In the genomic region with DNA sequence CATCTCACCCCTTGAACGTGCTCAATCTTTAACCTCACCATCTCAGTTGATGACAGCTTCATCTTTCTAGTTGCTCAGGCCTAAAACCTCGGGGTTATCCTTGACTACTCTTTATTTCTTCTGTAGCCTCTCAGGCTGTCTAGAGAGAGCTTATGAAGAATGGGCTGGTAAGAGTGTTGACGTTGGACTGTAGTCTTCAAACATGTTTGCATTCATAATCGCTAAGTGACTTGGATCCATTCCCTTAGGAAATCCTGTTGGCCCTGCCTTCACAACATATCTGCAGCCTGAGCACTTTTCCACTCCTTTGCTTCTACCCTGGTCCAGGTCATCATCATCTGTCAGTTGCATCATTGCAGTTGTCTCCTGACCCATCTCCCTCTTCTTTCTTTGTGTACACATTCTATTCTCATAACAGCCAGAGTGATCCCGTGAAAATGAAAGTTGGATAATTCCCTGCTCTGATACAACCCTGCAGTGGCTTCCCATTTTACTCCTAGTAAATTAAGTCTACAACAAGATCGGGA, we compare ENCODE assay signal across 17 cellular contexts. TPM values are rescaled to one million over a fixed set of nuclear protein-coding genes. Genes with fewer than 3 reads are reported as not detected.
A peak's percentile ranks its signal among the peaks of the same experiment; 100 is the strongest.
DNase-seq lines count a peak whose midpoint lies in the region; ATAC-seq and TF ChIP-seq lines count a peak whose summit lies in the region.
"Had no signal": no experiment of that assay in that cellular context is flagged by ENCODE, and none has a peak within 500 bp of the region (broad histone marks: within the 10 kb centered on the region; RNA-seq: fewer than 3 reads in every experiment).

No MANE protein-coding gene starts in this region.

- peak overlapping the region; percentile 12; the same call in 1 of the 2 replicates for H3K27ac ChIP-seq in 22Rv1
- H3K27ac ChIP-seq in H9 (ENCODE audit: insufficient read length, low read depth, low read length), result no peak overlapping the region
- H3K27ac ChIP-seq: SK-N-MC had no signal

- H4K8ac ChIP-seq in H9 (replicated peaks; ENCODE audit: insufficient read length, low read depth, low read length), result no peak overlapping the region

- H3K79me1 ChIP-seq in H9 (ENCODE audit: insufficient read depth, low read depth, low read length, poor library complexity, severe bottlenecking), result peaks cover 6% of the 10 kb centered on the region

- intact Hi-C loops in activated T-helper 1 cell treated with anti-CD3 and anti-CD28 coated beads, Interleukin-12 subunit alpha, Interleukin-12 subunit beta, Interleukin-2, Interleukin-4 antibody, amounts not matched to agents 30 ng/mL and 10 ng/mL and 1 ng/mL, durations not matched to agents 14 hours and 24 hours and 36 hours (cut with micrococcal nuclease), result loop anchor here (1.0 kb wide), 1 partner anchor 9 kb away; no protein-coding TSS in a partner anchor

- no peak overlapping the region for H3T11ph ChIP-seq in H9 (ENCODE audit: low read length)

- H3K9me3 ChIP-seq in H9 (ENCODE audit: control insufficient read depth, low read depth, low read length), result no peaks in the 10 kb centered on the region

- no CpG with 5 or more reads among the region's 6 CpGs for WGBS in H9 (ENCODE audit: extremely low coverage, insufficient read length, low lambda C conversion rate)

- no peak overlapping the region for H2BK15ac ChIP-seq in H9 (ENCODE audit: low read depth, low read length)

- H2AK5ac ChIP-seq in H9 (ENCODE audit: insufficient read length, low read length), result no peak overlapping the region

- H3K4me2 ChIP-seq in H9 (ENCODE audit: insufficient read depth, insufficient read length, low read length), result no peak overlapping the region

- no peak overlapping the region for H2BK5ac ChIP-seq in H9 (ENCODE audit: insufficient read length, low read length)

- 0 out of 5 replicates have a peak overlapping the region, but pooled peaks of 1 of the 2 experiments have one; percentile 1 for H3K4me3 Mint-ChIP-seq in H9
- no peak overlapping the region for H3K4me3 Mint-ChIP-seq in activated T-helper 17 cell treated with anti-CD3 and anti-CD28 coated beads, Interleukin-2, amount 50 U/mL, for 72 hours
- no peak overlapping the region for H3K4me3 Mint-ChIP-seq in activated T-helper 1 cell treated with anti-CD3 and anti-CD28 coated beads, Interleukin-12 subunit alpha, Interleukin-12 subunit beta, Interleukin-2, Interleukin-4 antibody, amounts not matched to agents 30 ng/mL and 10 ng/mL and 1 ng/mL, durations not matched to agents 14 hours and 24 hours and 36 hours
- H3K4me3 Mint-ChIP-seq: CD8-positive, alpha-beta T cell had no signal

- H2BK120ac ChIP-seq in H9 (ENCODE audit: low read depth, low read length, poor library complexity, severe bottlenecking), result no peak overlapping the region

- H3K4ac ChIP-seq in H9 (ENCODE audit: low read depth, low read length), result no peak overlapping the region

- H3K27me3 Mint-ChIP-seq in H9 (ENCODE audit: low read depth), result no peaks in the 10 kb centered on the region
- no peaks in the 10 kb centered on the region for H3K27me3 Mint-ChIP-seq in activated T-helper 17 cell treated with anti-CD3 and anti-CD28 coated beads, Interleukin-2, amount 50 U/mL, for 72 hours
- H3K27me3 Mint-ChIP-seq in activated T-helper 1 cell treated with anti-CD3 and anti-CD28 coated beads, Interleukin-12 subunit alpha, Interleukin-12 subunit beta, Interleukin-2, Interleukin-4 antibody, amounts not matched to agents 30 ng/mL and 10 ng/mL and 1 ng/mL, durations not matched to agents 14 hours and 24 hours and 36 hours (ENCODE audit: insufficient read depth), result no peaks in the 10 kb centered on the region

- H2AFZ ChIP-seq in H9 (ENCODE audit: low read length), result no peak overlapping the region

- H2BK20ac ChIP-seq in H9 (ENCODE audit: low read depth, low read length, poor library complexity, severe bottlenecking), result no peak overlapping the region

- H3K9ac ChIP-seq in H9 (ENCODE audit: extremely low read depth, insufficient read length, low read length), result no peak overlapping the region

- no peak overlapping the region for H3K23ac ChIP-seq in H9 (ENCODE audit: insufficient read length, low read depth, low read length)

- no peaks in the 10 kb centered on the region for H3K27me3 ChIP-seq in H9 (ENCODE audit: insufficient read depth, low read length)

- no peak for ATAC-seq in activated T-helper 17 cell treated with anti-CD3 and anti-CD28 coated beads, Interleukin-2, amount 50 U/mL, for 72 hours (replicated peaks)
- peak; percentile 39 for ATAC-seq in left lobe of liver
- ATAC-seq in activated CD4-positive, CD25-positive, alpha-beta regulatory T cell treated with anti-CD3 and anti-CD28 coated beads, Interleukin-2, amount 50 U/mL, for 24 hours, result no peak
- ATAC-seq in HG03108 (IDR thresholded peaks at IDR 0.05; ENCODE audit: unreplicated experiment), result no peak
- ATAC-seq: CD8-positive, alpha-beta T cell had no signal

- peaks cover 16% of the 10 kb centered on the region; the same call in 1 of the 2 replicates for H3K4me1 ChIP-seq in H9 (ENCODE audit: insufficient read depth, low read length)

- H3K23me2 ChIP-seq in H9 (ENCODE audit: insufficient read length, low read depth, low read length, poor library complexity, severe bottlenecking), result no peaks in the 10 kb centered on the region

- H4K91ac ChIP-seq in H9 (ENCODE audit: insufficient read length, low read depth, low read length), result no peak overlapping the region

- TF ChIP-seq CTCF in 22Rv1 (IDR thresholded peaks at IDR 0.05), result no peak
- TF ChIP-seq CTCF in H9 (conservative IDR thresholded peaks at IDR 0.05), result no peak

- H3K9me3 Mint-ChIP-seq in H9, result no peaks in the 10 kb centered on the region
- H3K9me3 Mint-ChIP-seq in activated T-helper 17 cell treated with anti-CD3 and anti-CD28 coated beads, Interleukin-2, amount 50 U/mL, for 72 hours, result no peaks in the 10 kb centered on the region
- no peaks in the 10 kb centered on the region for H3K9me3 Mint-ChIP-seq in activated T-helper 1 cell treated with anti-CD3 and anti-CD28 coated beads, Interleukin-12 subunit alpha, Interleukin-12 subunit beta, Interleukin-2, Interleukin-4 antibody, amounts not matched to agents 30 ng/mL and 10 ng/mL and 1 ng/mL, durations not matched to agents 14 hours and 24 hours and 36 hours
- H3K9me3 Mint-ChIP-seq: CD8-positive, alpha-beta T cell had no signal

- no peak overlapping the region for H2BK12ac ChIP-seq in H9 (ENCODE audit: insufficient read length, low read depth, low read length)

- H4K20me1 ChIP-seq in H9 (ENCODE audit: control insufficient read depth, insufficient read depth, insufficient read length), result no peaks in the 10 kb centered on the region

- no peak overlapping the region for H3K14ac ChIP-seq in H9 (ENCODE audit: insufficient read depth, low read length)

- H3K18ac ChIP-seq in H9 (ENCODE audit: insufficient read length, low read depth, low read length), result no peak overlapping the region

- no peak overlapping the region for H4K5ac ChIP-seq in H9 (ENCODE audit: insufficient read length, low read depth, low read length)

- H3K27ac Mint-ChIP-seq in H9, result peak overlapping the region in 2 of 3 experiments; percentile 4 to 6; a peak in 3 of 7 replicates
- H3K27ac Mint-ChIP-seq in activated T-helper 17 cell treated with anti-CD3 and anti-CD28 coated beads, Interleukin-2, amount 50 U/mL, for 72 hours, result peak overlapping the region; percentile 11
- no peak overlapping the region for H3K27ac Mint-ChIP-seq in activated T-helper 1 cell treated with anti-CD3 and anti-CD28 coated beads, Interleukin-12 subunit alpha, Interleukin-12 subunit beta, Interleukin-2, Interleukin-4 antibody, amounts not matched to agents 30 ng/mL and 10 ng/mL and 1 ng/mL, durations not matched to agents 14 hours and 24 hours and 36 hours
- H3K27ac Mint-ChIP-seq: CD8-positive, alpha-beta T cell had no signal

- H3K79me2 ChIP-seq in H9 (ENCODE audit: insufficient read depth, low read length), result peaks cover 75% of the 10 kb centered on the region

- DNase-seq in H9, result no peak
- DNase-seq in left lobe of liver (ENCODE audit: low spot score), result no peak
- no peak for DNase-seq in activated T-helper 1 cell treated with anti-CD3 and anti-CD28 coated beads, Interleukin-12 subunit alpha, Interleukin-12 subunit beta, Interleukin-2, Interleukin-4 antibody, amounts not matched to agents 30 ng/mL and 10 ng/mL and 1 ng/mL, durations not matched to agents 14 hours and 24 hours and 36 hours (ENCODE audit: low spot score)
- DNase-seq in effector CD8-positive, alpha-beta T cell (lab: John Stamatoyannopoulos, UW), result no peak
- DNase-seq: AML-193; CD8-positive, alpha-beta T cell; EL; HCEC 1CT; NCI-H1048; NCI-H2107; NCI-H345; NCI-H69 had no signal

- H3K56ac ChIP-seq in H9 (ENCODE audit: insufficient read length, low read depth, low read length), result no peak overlapping the region

- H3K4me1 Mint-ChIP-seq in H9, result peaks cover 61 to 70% of the 10 kb centered on the region in 2 experiments
- H3K4me1 Mint-ChIP-seq in activated T-helper 17 cell treated with anti-CD3 and anti-CD28 coated beads, Interleukin-2, amount 50 U/mL, for 72 hours, result peaks cover 24% of the 10 kb centered on the region
- peaks cover 48% of the 10 kb centered on the region for H3K4me1 Mint-ChIP-seq in activated T-helper 1 cell treated with anti-CD3 and anti-CD28 coated beads, Interleukin-12 subunit alpha, Interleukin-12 subunit beta, Interleukin-2, Interleukin-4 antibody, amounts not matched to agents 30 ng/mL and 10 ng/mL and 1 ng/mL, durations not matched to agents 14 hours and 24 hours and 36 hours (ENCODE audit: low read depth)

- H3K36me3 Mint-ChIP-seq in H9 (ENCODE audit: insufficient read depth in 1 of 3, low read depth in 3 of 3), result peaks cover 0 to 12% (median 4%) of the 10 kb centered on the region in 3 experiments; a peak in 5 of 7 replicates
- no peaks in the 10 kb centered on the region for H3K36me3 Mint-ChIP-seq in activated T-helper 17 cell treated with anti-CD3 and anti-CD28 coated beads, Interleukin-2, amount 50 U/mL, for 72 hours (ENCODE audit: low read depth)
- peaks cover 18% of the 10 kb centered on the region for H3K36me3 Mint-ChIP-seq in activated T-helper 1 cell treated with anti-CD3 and anti-CD28 coated beads, Interleukin-12 subunit alpha, Interleukin-12 subunit beta, Interleukin-2, Interleukin-4 antibody, amounts not matched to agents 30 ng/mL and 10 ng/mL and 1 ng/mL, durations not matched to agents 14 hours and 24 hours and 36 hours (ENCODE audit: low read depth)
- H3K36me3 Mint-ChIP-seq: CD8-positive, alpha-beta T cell had no signal

RNA-seq across cellular contexts. Expression of gene UCK2, which starts 10.5 kb away (rescaled TPM):
- total RNA-seq in H9 (2021), result 74.8 and 77.9 TPM in 2 replicates
- total RNA-seq in activated T-helper 17 cell treated with anti-CD3 and anti-CD28 coated beads, Interleukin-2, amount 50 U/mL, for 72 hours, result 10 to 100 TPM; 30.7 to 74.2 TPM
- total RNA-seq in left lobe of liver, result 8.1 TPM
- total RNA-seq in activated T-helper 1 cell treated with anti-CD3 and anti-CD28 coated beads, Interleukin-12 subunit alpha, Interleukin-12 subunit beta, Interleukin-2, Interleukin-4 antibody, amounts not matched to agents 30 ng/mL and 10 ng/mL and 1 ng/mL, durations not matched to agents 14 hours and 24 hours and 36 hours, result 109 and 112 TPM in 2 replicates
